ENCODE assay signal across 1 cellular context in the genomic region with DNA sequence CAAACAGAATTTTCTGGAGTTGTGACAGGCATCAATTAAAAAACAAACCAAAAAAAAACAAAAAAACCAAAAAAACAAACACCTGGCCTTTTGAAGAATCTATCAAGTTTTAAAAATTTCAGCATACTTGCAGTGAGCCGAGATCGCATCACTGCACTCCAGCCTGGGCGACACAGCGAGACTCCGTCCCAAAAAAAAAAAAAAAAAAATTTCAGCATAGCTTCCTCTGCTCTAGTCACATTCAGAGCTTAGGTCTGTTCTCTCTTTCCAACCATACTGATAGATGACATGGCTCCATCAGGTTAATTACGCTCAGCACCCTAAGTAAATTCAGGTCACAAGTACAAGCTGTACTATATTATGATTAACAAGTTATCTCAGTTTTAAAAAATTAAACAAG.
TF ChIP-seq lines count a peak whose summit lies in the region.

No MANE protein-coding gene starts in this region.

TF ChIP-seq in HepG2, 621 proteins besides CTCF, POLR2A, EP300 and RAD21 (continued from another document):
- TF ChIP-seq, protein P1, sequence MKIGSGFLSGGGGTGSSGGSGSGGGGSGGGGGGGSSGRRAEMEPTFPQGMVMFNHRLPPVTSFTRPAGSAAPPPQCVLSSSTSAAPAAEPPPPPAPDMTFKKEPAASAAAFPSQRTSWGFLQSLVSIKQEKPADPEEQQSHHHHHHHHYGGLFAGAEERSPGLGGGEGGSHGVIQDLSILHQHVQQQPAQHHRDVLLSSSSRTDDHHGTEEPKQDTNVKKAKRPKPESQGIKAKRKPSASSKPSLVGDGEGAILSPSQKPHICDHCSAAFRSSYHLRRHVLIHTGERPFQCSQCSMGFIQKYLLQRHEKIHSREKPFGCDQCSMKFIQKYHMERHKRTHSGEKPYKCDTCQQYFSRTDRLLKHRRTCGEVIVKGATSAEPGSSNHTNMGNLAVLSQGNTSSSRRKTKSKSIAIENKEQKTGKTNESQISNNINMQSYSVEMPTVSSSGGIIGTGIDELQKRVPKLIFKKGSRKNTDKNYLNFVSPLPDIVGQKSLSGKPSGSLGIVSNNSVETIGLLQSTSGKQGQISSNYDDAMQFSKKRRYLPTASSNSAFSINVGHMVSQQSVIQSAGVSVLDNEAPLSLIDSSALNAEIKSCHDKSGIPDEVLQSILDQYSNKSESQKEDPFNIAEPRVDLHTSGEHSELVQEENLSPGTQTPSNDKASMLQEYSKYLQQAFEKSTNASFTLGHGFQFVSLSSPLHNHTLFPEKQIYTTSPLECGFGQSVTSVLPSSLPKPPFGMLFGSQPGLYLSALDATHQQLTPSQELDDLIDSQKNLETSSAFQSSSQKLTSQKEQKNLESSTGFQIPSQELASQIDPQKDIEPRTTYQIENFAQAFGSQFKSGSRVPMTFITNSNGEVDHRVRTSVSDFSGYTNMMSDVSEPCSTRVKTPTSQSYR (CRISPR knock-in tag; IDR thresholded peaks at IDR 0.05; ENCODE audit: borderline replicate concordance) = no peak
- TF ChIP-seq, protein P2, sequence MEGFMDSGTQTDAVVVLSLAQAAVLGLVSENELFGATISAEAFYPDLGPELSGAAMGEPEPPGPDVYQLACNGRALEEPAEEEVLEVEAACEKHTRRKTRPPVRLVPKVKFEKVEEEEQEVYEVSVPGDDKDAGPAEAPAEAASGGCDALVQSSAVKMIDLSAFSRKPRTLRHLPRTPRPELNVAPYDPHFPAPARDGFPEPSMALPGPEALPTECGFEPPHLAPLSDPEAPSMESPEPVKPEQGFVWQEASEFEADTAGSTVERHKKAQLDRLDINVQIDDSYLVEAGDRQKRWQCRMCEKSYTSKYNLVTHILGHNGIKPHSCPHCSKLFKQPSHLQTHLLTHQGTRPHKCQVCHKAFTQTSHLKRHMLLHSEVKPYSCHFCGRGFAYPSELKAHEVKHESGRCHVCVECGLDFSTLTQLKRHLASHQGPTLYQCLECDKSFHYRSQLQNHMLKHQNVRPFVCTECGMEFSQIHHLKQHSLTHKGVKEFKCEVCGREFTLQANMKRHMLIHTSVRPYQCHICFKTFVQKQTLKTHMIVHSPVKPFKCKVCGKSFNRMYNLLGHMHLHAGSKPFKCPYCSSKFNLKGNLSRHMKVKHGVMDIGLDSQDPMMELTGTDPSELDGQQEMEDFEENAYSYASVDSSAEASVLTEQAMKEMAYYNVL (CRISPR knock-in tag; IDR thresholded peaks at IDR 0.05; ENCODE audit: borderline replicate concordance) = no peak
- TF ChIP-seq BRD4 (CRISPR knock-in tag; IDR thresholded peaks at IDR 0.05) = no peak
- no peak for TF ChIP-seq MXI1 (IDR thresholded peaks at IDR 0.05; ENCODE audit: borderline replicate concordance, low read depth, low read length)
- no peak for TF ChIP-seq NCOA5 (CRISPR knock-in tag; IDR thresholded peaks at IDR 0.05)
- TF ChIP-seq, protein P3, sequence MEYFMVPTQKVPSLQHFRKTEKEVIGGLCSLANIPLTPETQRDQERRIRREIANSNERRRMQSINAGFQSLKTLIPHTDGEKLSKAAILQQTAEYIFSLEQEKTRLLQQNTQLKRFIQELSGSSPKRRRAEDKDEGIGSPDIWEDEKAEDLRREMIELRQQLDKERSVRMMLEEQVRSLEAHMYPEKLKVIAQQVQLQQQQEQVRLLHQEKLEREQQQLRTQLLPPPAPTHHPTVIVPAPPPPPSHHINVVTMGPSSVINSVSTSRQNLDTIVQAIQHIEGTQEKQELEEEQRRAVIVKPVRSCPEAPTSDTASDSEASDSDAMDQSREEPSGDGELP (IDR thresholded peaks at IDR 0.05; ENCODE audit: borderline replicate concordance, low read depth) = no peak
- no peak for TF ChIP-seq NFYC (CRISPR knock-in tag; IDR thresholded peaks at IDR 0.05)
- TF ChIP-seq, protein P4, sequence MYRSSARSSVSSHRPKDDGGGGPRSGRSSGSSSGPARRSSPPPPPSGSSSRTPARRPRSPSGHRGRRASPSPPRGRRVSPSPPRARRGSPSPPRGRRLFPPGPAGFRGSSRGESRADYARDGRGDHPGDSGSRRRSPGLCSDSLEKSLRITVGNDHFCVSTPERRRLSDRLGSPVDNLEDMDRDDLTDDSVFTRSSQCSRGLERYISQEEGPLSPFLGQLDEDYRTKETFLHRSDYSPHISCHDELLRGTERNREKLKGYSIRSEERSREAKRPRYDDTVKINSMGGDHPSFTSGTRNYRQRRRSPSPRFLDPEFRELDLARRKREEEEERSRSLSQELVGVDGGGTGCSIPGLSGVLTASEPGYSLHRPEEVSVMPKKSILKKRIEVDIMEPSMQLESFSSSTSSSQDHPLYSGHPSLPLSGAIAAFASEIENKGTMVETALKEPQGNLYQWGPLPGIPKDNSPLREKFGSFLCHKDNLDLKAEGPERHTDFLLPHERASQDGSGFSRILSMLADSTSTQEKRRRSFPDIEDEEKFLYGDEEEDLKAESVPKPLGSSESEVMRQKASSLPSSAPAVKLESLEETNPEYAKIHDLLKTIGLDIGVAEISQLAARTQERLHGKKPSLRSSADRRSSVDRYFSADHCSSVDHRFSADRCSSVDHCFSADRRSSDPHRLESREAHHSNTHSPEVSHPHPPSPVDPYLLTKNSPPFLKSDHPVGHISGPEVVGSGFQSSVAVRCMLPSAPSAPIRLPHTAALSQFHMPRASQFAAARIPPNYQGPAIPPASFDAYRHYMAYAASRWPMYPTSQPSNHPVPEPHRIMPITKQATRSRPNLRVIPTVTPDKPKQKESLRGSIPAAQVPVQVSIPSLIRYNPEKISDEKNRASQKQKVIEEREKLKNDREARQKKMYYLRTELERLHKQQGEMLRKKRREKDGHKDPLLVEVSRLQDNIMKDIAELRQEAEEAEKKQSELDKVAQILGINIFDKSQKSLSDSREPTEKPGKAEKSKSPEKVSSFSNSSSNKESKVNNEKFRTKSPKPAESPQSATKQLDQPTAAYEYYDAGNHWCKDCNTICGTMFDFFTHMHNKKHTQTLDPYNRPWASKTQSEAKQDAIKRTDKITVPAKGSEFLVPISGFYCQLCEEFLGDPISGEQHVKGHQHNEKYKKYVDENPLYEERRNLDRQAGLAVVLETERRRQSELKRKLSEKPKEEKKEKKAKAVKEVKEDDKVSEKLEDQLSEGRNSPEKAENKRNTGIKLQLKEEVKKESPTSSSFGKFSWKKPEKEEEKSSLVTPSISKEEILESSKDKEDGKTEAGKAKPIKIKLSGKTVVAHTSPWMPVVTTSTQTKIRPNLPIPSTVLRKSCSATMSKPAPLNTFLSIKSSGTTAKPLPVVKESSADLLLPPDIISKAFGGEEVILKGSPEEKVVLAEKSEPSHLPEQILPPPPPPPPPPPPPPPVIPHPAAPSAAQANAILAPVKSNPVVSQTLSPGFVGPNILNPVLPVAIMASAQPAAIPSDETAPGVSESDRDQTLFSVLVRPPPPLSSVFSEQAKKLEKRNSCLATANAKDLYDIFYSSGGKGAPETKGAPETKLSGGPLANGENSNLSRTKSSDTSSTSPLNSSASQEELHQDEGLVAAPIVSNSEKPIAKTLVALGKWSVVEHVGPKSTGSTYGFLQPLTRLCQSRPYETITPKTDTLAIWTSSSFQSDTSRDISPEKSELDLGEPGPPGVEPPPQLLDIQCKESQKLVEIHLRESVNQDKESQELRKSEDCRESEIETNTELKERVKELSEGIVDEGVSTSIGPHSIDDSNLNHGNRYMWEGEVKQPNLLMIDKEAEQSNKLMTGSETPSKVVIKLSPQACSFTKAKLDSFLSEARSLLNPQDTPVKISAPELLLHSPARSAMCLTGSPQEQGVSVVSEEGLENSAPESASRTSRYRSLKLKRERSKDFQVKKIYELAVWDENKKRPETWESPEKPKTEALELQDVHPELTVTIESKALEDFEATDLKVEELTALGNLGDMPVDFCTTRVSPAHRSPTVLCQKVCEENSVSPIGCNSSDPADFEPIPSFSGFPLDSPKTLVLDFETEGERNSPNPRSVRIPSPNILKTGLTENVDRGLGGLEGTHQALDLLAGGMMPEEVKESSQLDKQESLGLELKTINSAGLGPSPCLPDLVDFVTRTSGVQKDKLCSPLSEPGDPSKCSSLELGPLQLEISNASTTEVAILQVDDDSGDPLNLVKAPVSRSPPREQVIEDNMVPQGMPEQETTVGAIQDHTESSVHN (CRISPR knock-in tag; IDR thresholded peaks at IDR 0.05) = no peak
- no peak for TF ChIP-seq POLR2AphosphoS5 (IDR thresholded peaks at IDR 0.05; ENCODE audit: low read depth, low read length)
- TF ChIP-seq PHF5A (CRISPR knock-in tag; IDR thresholded peaks at IDR 0.05; ENCODE audit: low read depth, unreplicated experiment) = no peak
- no peak for TF ChIP-seq SIN3A (IDR thresholded peaks at IDR 0.05; ENCODE audit: borderline replicate concordance, low read depth, low read length)
- no peak for TF ChIP-seq FOXA1 (IDR thresholded peaks at IDR 0.05)
- TF ChIP-seq FOXA1 (CRISPR knock-in tag; IDR thresholded peaks at IDR 0.05) = no peak
- TF ChIP-seq ZNF614 (CRISPR knock-in tag; IDR thresholded peaks at IDR 0.05; ENCODE audit: borderline replicate concordance) = no peak
- TF ChIP-seq TCF12 (IDR thresholded peaks at IDR 0.05) = no peak
- no peak for TF ChIP-seq TCF12 (CRISPR knock-in tag; IDR thresholded peaks at IDR 0.05)
